ENCODE assay signal across 15 cellular contexts in the genomic region with DNA sequence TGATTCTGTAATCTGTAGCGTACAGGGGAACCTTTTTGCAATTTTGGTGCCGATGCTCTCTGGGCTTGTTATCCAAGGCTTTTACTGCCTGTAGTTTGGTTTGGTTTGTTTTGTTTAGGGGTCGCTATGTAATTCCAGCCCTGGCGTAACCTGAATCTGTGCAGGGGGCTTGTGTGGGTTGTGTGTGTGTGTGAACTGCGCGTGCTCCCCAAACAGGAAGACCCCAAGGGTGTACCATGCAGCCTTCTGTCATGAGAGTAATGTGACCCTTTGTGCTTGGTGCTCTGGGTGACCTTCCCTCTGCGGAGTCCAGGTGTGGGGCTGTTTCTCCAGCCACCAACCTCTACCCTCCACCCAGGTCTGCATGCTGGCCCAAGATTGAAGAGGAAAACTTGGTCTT.
A peak's percentile ranks its signal among the peaks of the same experiment; 100 is the strongest.
DNase-seq lines count a peak whose midpoint lies in the region; ATAC-seq and TF ChIP-seq lines count a peak whose summit lies in the region.
"Had no signal": no experiment of that assay in that cellular context is flagged by ENCODE, and none has a peak within 500 bp of the region (broad histone marks: within the 10 kb centered on the region; RNA-seq: fewer than 3 reads in every experiment).

No MANE protein-coding gene starts in this region.

- no peak overlapping the region for H3K27ac ChIP-seq in right atrium auricular region
- H3K27ac ChIP-seq in heart left ventricle = no peak overlapping the region
- no peak overlapping the region for H3K27ac ChIP-seq in neuronal stem cell (replicated peaks; ENCODE audit: low read length)
- H3K27ac ChIP-seq: BLaER1, GM23248 had no signal

- intact Hi-C loops in heart left ventricle (cut with DNase I) = no loop called here

- no peaks in the 10 kb centered on the region for H3K27me3 ChIP-seq in right atrium auricular region
- peaks cover 0 to 7% (median 4%) of the 10 kb centered on the region in 9 donors for H3K27me3 ChIP-seq in heart left ventricle
- peaks cover 0 to 19% (median 0%) of the 10 kb centered on the region in 3 experiments for H3K27me3 ChIP-seq in neuronal stem cell (ENCODE audit: control insufficient read depth in 3 of 3, insufficient read depth in 3 of 3, low read depth in 1 of 3, low read length in 3 of 3)
- H3K27me3 ChIP-seq: BLaER1 had no signal

- DNase-seq in right atrium auricular region (ENCODE audit: low spot score) (peak; percentile 13), heart left ventricle (no peak), left kidney (ENCODE audit: low read depth, low spot score) (peak; percentile 87), neuronal stem cell (ENCODE audit: low spot score) (no peak), NCI-H2196 (lab: John Stamatoyannopoulos, UW; ENCODE audit: unreplicated experiment) (no peak)
- DNase-seq: 8988T; CD4-positive, alpha-beta memory T cell; DMS153; DMS79; GDM1; GM23248; H7 had no signal

- H2AK5ac ChIP-seq in neuronal stem cell (ENCODE audit: low read depth, low read length) = no peak overlapping the region

- no peak overlapping the region for H3K4me2 ChIP-seq in neuronal stem cell (ENCODE audit: insufficient read depth, low read length, poor library complexity, severe bottlenecking)
- H3K4me2 ChIP-seq: BLaER1 had no signal

- no peak overlapping the region for H4K91ac ChIP-seq in neuronal stem cell (ENCODE audit: low read depth, low read length, poor library complexity)

- H3K4me3 ChIP-seq in right atrium auricular region (no peak overlapping the region), heart left ventricle (no peak overlapping the region), neuronal stem cell (ENCODE audit: low read length in 2 of 2) (no peak overlapping the region)
- H3K4me3 ChIP-seq: BLaER1, GM23248 had no signal

- peaks cover 0 to 5% of the 10 kb centered on the region in 2 donors for H3K9me3 ChIP-seq in right atrium auricular region
- peaks cover 0 to 10% (median 0%) of the 10 kb centered on the region in 12 donors for H3K9me3 ChIP-seq in heart left ventricle
- no peaks in the 10 kb centered on the region for H3K9me3 ChIP-seq in neuronal stem cell (replicated peaks in 1 of 2; ENCODE audit: control insufficient read depth in 2 of 2, insufficient read depth in 1 of 2, low read depth in 1 of 2, low read length in 2 of 2)
- H3K9me3 ChIP-seq: BLaER1 had no signal

- no peak overlapping the region for H3K23ac ChIP-seq in neuronal stem cell (ENCODE audit: low read depth, low read length, poor library complexity)

- no peak overlapping the region for H3K9ac ChIP-seq in neuronal stem cell (ENCODE audit: low read depth, low read length, poor library complexity)
- H3K9ac ChIP-seq: BLaER1, GM23248 had no signal

- H2BK120ac ChIP-seq in neuronal stem cell (ENCODE audit: low read depth, low read length) = no peak overlapping the region

- H3K79me1 ChIP-seq in neuronal stem cell (ENCODE audit: low read depth, low read length) = no peaks in the 10 kb centered on the region

- WGBS in heart left ventricle, 4 donors = 82 to 93% (median 86%) methylated on average over 7 of the region's 7 CpGs
- no CpG with 5 or more reads among the region's 7 CpGs for WGBS in neuronal stem cell (ENCODE audit: extremely low coverage in 2 of 2, insufficient read length in 2 of 2, insufficient replicate concordance in 1 of 2), 2 donors

- H2AFZ ChIP-seq in neuronal stem cell (ENCODE audit: low read length) = no peak overlapping the region
- H2AFZ ChIP-seq: GM23248 had no signal

- no peak overlapping the region for H2BK12ac ChIP-seq in neuronal stem cell (ENCODE audit: low read length)

- no peak overlapping the region for H4K8ac ChIP-seq in neuronal stem cell (ENCODE audit: low read depth, low read length)

- no peak overlapping the region for H2BK5ac ChIP-seq in neuronal stem cell (ENCODE audit: low read length)

- peak overlapping the region; percentile 29 for H3K18ac ChIP-seq in neuronal stem cell (ENCODE audit: low read length)

- H3K36me3 ChIP-seq in right atrium auricular region (no peaks in the 10 kb centered on the region), heart left ventricle (no peaks in the 10 kb centered on the region), neuronal stem cell (replicated peaks in 1 of 2; ENCODE audit: control insufficient read depth in 2 of 2, insufficient read depth in 2 of 2, low read length in 2 of 2) (no peaks in the 10 kb centered on the region)
- H3K36me3 ChIP-seq: BLaER1 had no signal

- H2BK15ac ChIP-seq in neuronal stem cell (ENCODE audit: low read length) = no peak overlapping the region

- ATAC-seq in heart left ventricle = no peak
- ATAC-seq in HG03095 (IDR thresholded peaks at IDR 0.05; ENCODE audit: unreplicated experiment) = no peak
- ATAC-seq in HG03354 (IDR thresholded peaks at IDR 0.05; ENCODE audit: poor library complexity, severe bottlenecking, unreplicated experiment) = no peak

- H3K14ac ChIP-seq in neuronal stem cell (ENCODE audit: low read length) = no peak overlapping the region

- H3K4me1 ChIP-seq in right atrium auricular region = no peaks in the 10 kb centered on the region
- H3K4me1 ChIP-seq in heart left ventricle = no peaks in the 10 kb centered on the region
- H3K4me1 ChIP-seq in neuronal stem cell (ENCODE audit: control insufficient read depth in 2 of 2, insufficient read depth in 1 of 2, low read depth in 1 of 2, low read length in 2 of 2) = no peaks in the 10 kb centered on the region

- TF ChIP-seq POLR2A in heart left ventricle (IDR thresholded peaks at IDR 0.05) = no peak

- H3K4ac ChIP-seq in neuronal stem cell (ENCODE audit: low read length) = no peak overlapping the region

- TF ChIP-seq CTCF in right atrium auricular region (IDR thresholded peaks at IDR 0.05) (no peak), heart left ventricle (IDR thresholded peaks at IDR 0.05) (no peak)

Comparison
In these comparisons a context has a peak if more than half of its experiments do, and no peak if none do; other contexts are left out.
1. DNase-seq: peak in right atrium auricular region (single experiment) and left kidney (single experiment); none in heart left ventricle (0 of 5), neuronal stem cell (single experiment) and NCI-H2196 (single experiment).